ENCODE assay signal across 1 cellular context in genomic region chr10:103759100-103759781, GRCh38.
TF ChIP-seq lines count a peak whose summit lies in the region.

No MANE protein-coding gene starts in this region.

TF ChIP-seq in HepG2, 621 proteins besides CTCF, POLR2A, EP300 and RAD21 (continued from another document):
- TF ChIP-seq ZNF451 (CRISPR knock-in tag; IDR thresholded peaks at IDR 0.05) = no peak
- TF ChIP-seq WIZ (CRISPR knock-in tag; IDR thresholded peaks at IDR 0.05) = no peak
- TF ChIP-seq, protein P1, sequence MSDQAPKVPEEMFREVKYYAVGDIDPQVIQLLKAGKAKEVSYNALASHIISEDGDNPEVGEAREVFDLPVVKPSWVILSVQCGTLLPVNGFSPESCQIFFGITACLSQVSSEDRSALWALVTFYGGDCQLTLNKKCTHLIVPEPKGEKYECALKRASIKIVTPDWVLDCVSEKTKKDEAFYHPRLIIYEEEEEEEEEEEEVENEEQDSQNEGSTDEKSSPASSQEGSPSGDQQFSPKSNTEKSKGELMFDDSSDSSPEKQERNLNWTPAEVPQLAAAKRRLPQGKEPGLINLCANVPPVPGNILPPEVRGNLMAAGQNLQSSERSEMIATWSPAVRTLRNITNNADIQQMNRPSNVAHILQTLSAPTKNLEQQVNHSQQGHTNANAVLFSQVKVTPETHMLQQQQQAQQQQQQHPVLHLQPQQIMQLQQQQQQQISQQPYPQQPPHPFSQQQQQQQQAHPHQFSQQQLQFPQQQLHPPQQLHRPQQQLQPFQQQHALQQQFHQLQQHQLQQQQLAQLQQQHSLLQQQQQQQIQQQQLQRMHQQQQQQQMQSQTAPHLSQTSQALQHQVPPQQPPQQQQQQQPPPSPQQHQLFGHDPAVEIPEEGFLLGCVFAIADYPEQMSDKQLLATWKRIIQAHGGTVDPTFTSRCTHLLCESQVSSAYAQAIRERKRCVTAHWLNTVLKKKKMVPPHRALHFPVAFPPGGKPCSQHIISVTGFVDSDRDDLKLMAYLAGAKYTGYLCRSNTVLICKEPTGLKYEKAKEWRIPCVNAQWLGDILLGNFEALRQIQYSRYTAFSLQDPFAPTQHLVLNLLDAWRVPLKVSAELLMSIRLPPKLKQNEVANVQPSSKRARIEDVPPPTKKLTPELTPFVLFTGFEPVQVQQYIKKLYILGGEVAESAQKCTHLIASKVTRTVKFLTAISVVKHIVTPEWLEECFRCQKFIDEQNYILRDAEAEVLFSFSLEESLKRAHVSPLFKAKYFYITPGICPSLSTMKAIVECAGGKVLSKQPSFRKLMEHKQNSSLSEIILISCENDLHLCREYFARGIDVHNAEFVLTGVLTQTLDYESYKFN (CRISPR knock-in tag; conservative IDR thresholded peaks at IDR 0.05) = peak; percentile 26
- peak; percentile 42; the same call in 1 of the 2 replicates for TF ChIP-seq CEBPG (CRISPR knock-in tag; IDR thresholded peaks at IDR 0.05)
- TF ChIP-seq GATAD2A (CRISPR knock-in tag; IDR thresholded peaks at IDR 0.05) = peak; percentile 17; the same call in 1 of the 2 replicates
- peak; percentile 82 for TF ChIP-seq MEF2D (CRISPR knock-in tag; IDR thresholded peaks at IDR 0.05)
- TF ChIP-seq SALL1 (CRISPR knock-in tag; IDR thresholded peaks at IDR 0.05) = peak; percentile 28; the same call in 1 of the 2 replicates
- TF ChIP-seq, protein P2, sequence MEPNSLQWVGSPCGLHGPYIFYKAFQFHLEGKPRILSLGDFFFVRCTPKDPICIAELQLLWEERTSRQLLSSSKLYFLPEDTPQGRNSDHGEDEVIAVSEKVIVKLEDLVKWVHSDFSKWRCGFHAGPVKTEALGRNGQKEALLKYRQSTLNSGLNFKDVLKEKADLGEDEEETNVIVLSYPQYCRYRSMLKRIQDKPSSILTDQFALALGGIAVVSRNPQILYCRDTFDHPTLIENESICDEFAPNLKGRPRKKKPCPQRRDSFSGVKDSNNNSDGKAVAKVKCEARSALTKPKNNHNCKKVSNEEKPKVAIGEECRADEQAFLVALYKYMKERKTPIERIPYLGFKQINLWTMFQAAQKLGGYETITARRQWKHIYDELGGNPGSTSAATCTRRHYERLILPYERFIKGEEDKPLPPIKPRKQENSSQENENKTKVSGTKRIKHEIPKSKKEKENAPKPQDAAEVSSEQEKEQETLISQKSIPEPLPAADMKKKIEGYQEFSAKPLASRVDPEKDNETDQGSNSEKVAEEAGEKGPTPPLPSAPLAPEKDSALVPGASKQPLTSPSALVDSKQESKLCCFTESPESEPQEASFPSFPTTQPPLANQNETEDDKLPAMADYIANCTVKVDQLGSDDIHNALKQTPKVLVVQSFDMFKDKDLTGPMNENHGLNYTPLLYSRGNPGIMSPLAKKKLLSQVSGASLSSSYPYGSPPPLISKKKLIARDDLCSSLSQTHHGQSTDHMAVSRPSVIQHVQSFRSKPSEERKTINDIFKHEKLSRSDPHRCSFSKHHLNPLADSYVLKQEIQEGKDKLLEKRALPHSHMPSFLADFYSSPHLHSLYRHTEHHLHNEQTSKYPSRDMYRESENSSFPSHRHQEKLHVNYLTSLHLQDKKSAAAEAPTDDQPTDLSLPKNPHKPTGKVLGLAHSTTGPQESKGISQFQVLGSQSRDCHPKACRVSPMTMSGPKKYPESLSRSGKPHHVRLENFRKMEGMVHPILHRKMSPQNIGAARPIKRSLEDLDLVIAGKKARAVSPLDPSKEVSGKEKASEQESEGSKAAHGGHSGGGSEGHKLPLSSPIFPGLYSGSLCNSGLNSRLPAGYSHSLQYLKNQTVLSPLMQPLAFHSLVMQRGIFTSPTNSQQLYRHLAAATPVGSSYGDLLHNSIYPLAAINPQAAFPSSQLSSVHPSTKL (CRISPR knock-in tag; IDR thresholded peaks at IDR 0.05) = peak; percentile 17; the same call in 1 of the 2 replicates
- TF ChIP-seq CBFB (CRISPR knock-in tag; IDR thresholded peaks at IDR 0.05) = no peak
- TF ChIP-seq TSC22D2 (CRISPR knock-in tag; IDR thresholded peaks at IDR 0.05; ENCODE audit: borderline replicate concordance) = 0 out of 2 replicates have a peak, but pooled peaks have one; percentile 29
- peak; percentile 48; the same call in 1 of the 2 replicates for TF ChIP-seq ZNF7 (CRISPR knock-in tag; IDR thresholded peaks at IDR 0.05)
- peak; percentile 22; the same call in 1 of the 2 replicates for TF ChIP-seq HOXA3 (CRISPR knock-in tag; IDR thresholded peaks at IDR 0.05)
- TF ChIP-seq ZBTB21 (CRISPR knock-in tag; IDR thresholded peaks at IDR 0.05) = peak; percentile 79
- TF ChIP-seq ZNF292 (CRISPR knock-in tag; IDR thresholded peaks at IDR 0.05; ENCODE audit: borderline replicate concordance, low read depth) = peak; percentile 44; the same call in 1 of the 2 replicates
- no peak for TF ChIP-seq MXI1 (IDR thresholded peaks at IDR 0.05; ENCODE audit: borderline replicate concordance, low read depth, low read length)
- no peak for TF ChIP-seq SOX6 (IDR thresholded peaks at IDR 0.05)
- 0 out of 2 replicates have a peak, but pooled peaks have one; percentile 5 for TF ChIP-seq SOX6 (CRISPR knock-in tag; IDR thresholded peaks at IDR 0.05)
- TF ChIP-seq U2AF1 (optimal IDR thresholded peaks at IDR 0.05; ENCODE audit: low read depth, low read length) = no peak
- TF ChIP-seq, protein P3, sequence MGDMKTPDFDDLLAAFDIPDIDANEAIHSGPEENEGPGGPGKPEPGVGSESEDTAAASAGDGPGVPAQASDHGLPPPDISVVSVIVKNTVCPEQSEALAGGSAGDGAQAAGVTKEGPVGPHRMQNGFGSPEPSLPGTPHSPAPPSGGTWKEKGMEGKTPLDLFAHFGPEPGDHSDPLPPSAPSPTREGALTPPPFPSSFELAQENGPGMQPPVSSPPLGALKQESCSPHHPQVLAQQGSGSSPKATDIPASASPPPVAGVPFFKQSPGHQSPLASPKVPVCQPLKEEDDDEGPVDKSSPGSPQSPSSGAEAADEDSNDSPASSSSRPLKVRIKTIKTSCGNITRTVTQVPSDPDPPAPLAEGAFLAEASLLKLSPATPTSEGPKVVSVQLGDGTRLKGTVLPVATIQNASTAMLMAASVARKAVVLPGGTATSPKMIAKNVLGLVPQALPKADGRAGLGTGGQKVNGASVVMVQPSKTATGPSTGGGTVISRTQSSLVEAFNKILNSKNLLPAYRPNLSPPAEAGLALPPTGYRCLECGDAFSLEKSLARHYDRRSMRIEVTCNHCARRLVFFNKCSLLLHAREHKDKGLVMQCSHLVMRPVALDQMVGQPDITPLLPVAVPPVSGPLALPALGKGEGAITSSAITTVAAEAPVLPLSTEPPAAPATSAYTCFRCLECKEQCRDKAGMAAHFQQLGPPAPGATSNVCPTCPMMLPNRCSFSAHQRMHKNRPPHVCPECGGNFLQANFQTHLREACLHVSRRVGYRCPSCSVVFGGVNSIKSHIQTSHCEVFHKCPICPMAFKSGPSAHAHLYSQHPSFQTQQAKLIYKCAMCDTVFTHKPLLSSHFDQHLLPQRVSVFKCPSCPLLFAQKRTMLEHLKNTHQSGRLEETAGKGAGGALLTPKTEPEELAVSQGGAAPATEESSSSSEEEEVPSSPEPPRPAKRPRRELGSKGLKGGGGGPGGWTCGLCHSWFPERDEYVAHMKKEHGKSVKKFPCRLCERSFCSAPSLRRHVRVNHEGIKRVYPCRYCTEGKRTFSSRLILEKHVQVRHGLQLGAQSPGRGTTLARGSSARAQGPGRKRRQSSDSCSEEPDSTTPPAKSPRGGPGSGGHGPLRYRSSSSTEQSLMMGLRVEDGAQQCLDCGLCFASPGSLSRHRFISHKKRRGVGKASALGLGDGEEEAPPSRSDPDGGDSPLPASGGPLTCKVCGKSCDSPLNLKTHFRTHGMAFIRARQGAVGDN (CRISPR knock-in tag; IDR thresholded peaks at IDR 0.05) = peak; percentile 35; the same call in 1 of the 2 replicates
- no peak for TF ChIP-seq ZNF543 (CRISPR knock-in tag; IDR thresholded peaks at IDR 0.05)
- no peak for TF ChIP-seq ZKSCAN8 (CRISPR knock-in tag; IDR thresholded peaks at IDR 0.05; ENCODE audit: borderline replicate concordance)
- no peak for TF ChIP-seq ZSCAN20 (CRISPR knock-in tag; IDR thresholded peaks at IDR 0.05; ENCODE audit: borderline replicate concordance)
- no peak for TF ChIP-seq ZNF670 (CRISPR knock-in tag; IDR thresholded peaks at IDR 0.05; ENCODE audit: borderline replicate concordance)
